Comparison of ENCODE assay signal across 2 cellular contexts in genomic region chr11:111849631-111850030, GRCh38.
TF ChIP-seq lines count a peak whose summit lies in the region.

No MANE protein-coding gene starts in this region.

TF ChIP-seq in HEK293, 187 proteins besides CTCF, POLR2A, EP300 and RAD21:
- TF ChIP-seq ZNF146 (tag by site-specific recombination; IDR thresholded peaks at IDR 0.05) (peak; percentile 71), ZSCAN4 (tag by site-specific recombination; IDR thresholded peaks at IDR 0.05) (no peak), ZNF747 (tag by site-specific recombination; IDR thresholded peaks at IDR 0.05) (no peak), ZNF776 (tag by site-specific recombination; IDR thresholded peaks at IDR 0.05; ENCODE audit: borderline replicate concordance) (no peak)
TF ChIP-seq in HEK293: peak in this region for 1.

TF ChIP-seq in K562, 482 proteins besides CTCF, POLR2A, EP300 and RAD21:
- TF ChIP-seq RBBP5 (IDR thresholded peaks at IDR 0.05; ENCODE audit: borderline replicate concordance, insufficient read depth, low read length, poor library complexity, severe bottlenecking) (no peak), ZNF146 (CRISPR knock-in tag; IDR thresholded peaks at IDR 0.05; ENCODE audit: unreplicated experiment) (peak; percentile 73), PPARD (CRISPR knock-in tag; IDR thresholded peaks at IDR 0.05) (no peak)
